ENCODE assay signal across 24 cellular contexts in the genomic region with DNA sequence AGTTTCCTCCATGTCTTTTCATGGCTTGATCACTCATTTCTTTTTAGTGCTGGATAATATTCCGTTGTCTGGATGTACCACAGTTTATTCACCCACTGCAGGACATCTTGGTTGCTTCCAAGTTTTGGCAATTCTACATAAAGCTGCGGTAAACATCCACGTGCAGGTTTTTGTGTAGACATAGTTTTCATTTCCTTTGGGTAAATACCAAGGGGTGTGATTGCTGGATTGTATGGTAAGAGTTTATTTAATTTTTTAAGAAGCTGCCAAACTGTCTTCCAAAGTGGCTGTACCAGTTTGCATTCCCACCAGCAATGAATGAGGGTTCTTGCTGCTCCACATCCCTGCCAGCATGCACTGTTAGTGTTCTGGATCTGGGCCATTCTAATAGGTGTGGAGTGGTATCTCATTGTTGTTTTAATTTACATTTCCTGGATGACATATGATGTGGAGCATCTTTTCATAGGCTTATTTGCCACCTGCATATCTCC. TPM values are rescaled to one million over a fixed set of nuclear protein-coding genes. Genes with fewer than 3 reads are reported as not detected.
"Had no signal": no experiment of that assay in that cellular context is flagged by ENCODE, and none has a peak within 500 bp of the region (broad histone marks: within the 10 kb centered on the region; RNA-seq: fewer than 3 reads in every experiment).

No MANE protein-coding gene starts in this region.

- H3K27me3 Mint-ChIP-seq: progenitor cell of endocrine pancreas had no signal

- H3K9me3 Mint-ChIP-seq: activated naive CD8-positive, alpha-beta T cell treated with anti-CD3 and anti-CD28 coated beads, Interleukin-2, amount 10 ng/mL, durations not matched to agents 7 days and 5 days; effector memory CD8-positive, alpha-beta T cell; natural killer cell treated with Interleukin-12 subunit alpha and Interleukin-12 subunit beta and Interleukin-15 and Interleukin-18, amount 100 ng/mL, for 72 hours; WTC11 had no signal

- H3K36me3 Mint-ChIP-seq: activated naive CD8-positive, alpha-beta T cell treated with anti-CD3 and anti-CD28 coated beads, Interleukin-2, amount 10 ng/mL, durations not matched to agents 7 days and 5 days; natural killer cell treated with Interleukin-12 subunit alpha and Interleukin-12 subunit beta and Interleukin-15 and Interleukin-18, amount 100 ng/mL, for 72 hours; WTC11 had no signal

- H3K4me3 ChIP-seq: colonic mucosa, dorsolateral prefrontal cortex, esophagus muscularis mucosa, gastroesophageal sphincter, spleen, testis, uterus had no signal

- H3K36me3 ChIP-seq: colonic mucosa, esophagus muscularis mucosa, gastroesophageal sphincter, spleen, uterus had no signal

- DNase-seq: activated CD4-positive, alpha-beta T cell treated with anti-CD3 and anti-CD28 coated beads for 36 hours; activated CD4-positive, alpha-beta T cell treated with anti-CD3 and anti-CD28 coated beads, Interleukin-2, amount 50 U/mL, for 4 hours; activated CD8-positive, alpha-beta memory T cell treated with anti-CD3 and anti-CD28 coated beads for 24 hours; activated CD8-positive, alpha-beta memory T cell treated with anti-CD3 and anti-CD28 coated beads, Interleukin-2, amount 50 U/mL, for 48 hours; activated naive CD4-positive, alpha-beta T cell treated with Interleukin-2 at 50 U/mL for 16 hours; activated naive CD8-positive, alpha-beta T cell treated with anti-CD3 and anti-CD28 coated beads, Interleukin-2, amount 10 ng/mL, durations not matched to agents 7 days and 5 days; activated T-cell treated with anti-CD3 and anti-CD28 coated beads, Interleukin-2, amount 50 U/mL, for 48 hours; amniotic stem cell; colonic mucosa; effector memory CD8-positive, alpha-beta T cell; midbrain; spleen; stimulated activated CD4-positive, alpha-beta T cell treated with anti-CD3 and anti-CD28 coated beads, Interleukin-4, amount 100 ng/mL, for 1 hour; stimulated activated naive CD4-positive, alpha-beta T cell; testis; trophoblast cell; uterus had no signal

- H3K9me3 ChIP-seq: colonic mucosa, esophagus muscularis mucosa, gastroesophageal sphincter, spleen, testis, uterus had no signal

- H3K4me3 Mint-ChIP-seq: activated CD4-positive, alpha-beta T cell treated with anti-CD3 and anti-CD28 coated beads for 36 hours; activated naive CD8-positive, alpha-beta T cell treated with anti-CD3 and anti-CD28 coated beads, Interleukin-2, amount 10 ng/mL, durations not matched to agents 7 days and 5 days; effector memory CD8-positive, alpha-beta T cell; natural killer cell treated with Interleukin-12 subunit alpha and Interleukin-12 subunit beta and Interleukin-15 and Interleukin-18, amount 100 ng/mL, for 72 hours; WTC11 had no signal

- H3K27me3 ChIP-seq: colonic mucosa, dorsolateral prefrontal cortex, esophagus muscularis mucosa, gastroesophageal sphincter, spleen, testis, uterus had no signal

- H3K27ac ChIP-seq: colonic mucosa, dorsolateral prefrontal cortex, esophagus muscularis mucosa, gastroesophageal sphincter, spleen, testis, uterus had no signal

- H3K4me1 ChIP-seq: colonic mucosa, testis, uterus had no signal

- H3K4me1 Mint-ChIP-seq: activated CD4-positive, alpha-beta T cell treated with anti-CD3 and anti-CD28 coated beads for 36 hours; activated naive CD8-positive, alpha-beta T cell treated with anti-CD3 and anti-CD28 coated beads, Interleukin-2, amount 10 ng/mL, durations not matched to agents 7 days and 5 days had no signal

- H3K27ac Mint-ChIP-seq: activated CD4-positive, alpha-beta T cell treated with anti-CD3 and anti-CD28 coated beads for 36 hours; activated naive CD8-positive, alpha-beta T cell treated with anti-CD3 and anti-CD28 coated beads, Interleukin-2, amount 10 ng/mL, durations not matched to agents 7 days and 5 days; effector memory CD8-positive, alpha-beta T cell; natural killer cell treated with Interleukin-12 subunit alpha and Interleukin-12 subunit beta and Interleukin-15 and Interleukin-18, amount 100 ng/mL, for 72 hours; progenitor cell of endocrine pancreas; WTC11 had no signal

RNA-seq across cellular contexts. Expression of a gene that starts 44.2 kb away (rescaled TPM):
- total RNA-seq: bronchial epithelial cell had no signal
